19 cellular contexts compared by ENCODE assay signal in genomic region chr16:23979426-23979825, GRCh38.
"Had no signal": no experiment of that assay in that cellular context is flagged by ENCODE, and none has a peak within 500 bp of the region (broad histone marks: within the 10 kb centered on the region; RNA-seq: fewer than 3 reads in every experiment).

No MANE protein-coding gene starts in this region.

- DNase-seq: activated CD4-positive, alpha-beta memory T cell treated with anti-CD3 and anti-CD28 coated beads, Interleukin-2, amount 10 ng/mL, durations not matched to agents 7 days and 5 days; activated CD4-positive, alpha-beta T cell treated with anti-CD3 and anti-CD28 coated beads for 48 hours; activated effector memory CD4-positive, alpha-beta T cell treated with anti-CD3 and anti-CD28 coated beads, Interleukin-2, amount 50 U/mL, for 16 hours; activated naive CD4-positive, alpha-beta T cell treated with anti-CD3 and anti-CD28 coated beads, Interleukin-2, amount 10 ng/mL, durations not matched to agents 7 days and 5 days; activated T-cell treated with anti-CD3 and anti-CD28 coated beads, Interleukin-2, amount 50 U/mL, for 72 hours; adrenal gland; cerebellar nuclear complex; cortex of kidney; kidney; lower lobe of right lung; naive thymus-derived CD4-positive, alpha-beta T cell; retina; stimulated activated CD4-positive, alpha-beta T cell treated with anti-CD3 and anti-CD28 coated beads, Interleukin-2, amount 100 ng/mL, for 48 hours; stimulated activated CD8-positive, alpha-beta memory T cell treated with anti-CD3 and anti-CD28 coated beads, Interleukin-4, amount 100 ng/mL, for 48 hours; stimulated activated naive CD4-positive, alpha-beta T cell treated with Interleukin-2 at 50 U/mL for 16 hours; substantia nigra; tibial artery had no signal

- H3K4me1 ChIP-seq: adrenal gland, lower lobe of right lung, tibial artery had no signal

- H3K27ac Mint-ChIP-seq: activated CD4-positive, alpha-beta memory T cell treated with anti-CD3 and anti-CD28 coated beads, Interleukin-2, amount 10 ng/mL, durations not matched to agents 7 days and 5 days; activated naive CD4-positive, alpha-beta T cell treated with anti-CD3 and anti-CD28 coated beads, Interleukin-2, amount 10 ng/mL, durations not matched to agents 7 days and 5 days; activated T-cell treated with anti-CD3 and anti-CD28 coated beads, Interleukin-2, amount 50 U/mL, for 72 hours had no signal

- H3K36me3 Mint-ChIP-seq: activated naive CD4-positive, alpha-beta T cell treated with anti-CD3 and anti-CD28 coated beads, Interleukin-2, amount 10 ng/mL, durations not matched to agents 7 days and 5 days had no signal

- H3K4me1 Mint-ChIP-seq: neural crest cell had no signal

- H3K4me3 ChIP-seq: adrenal gland, lower lobe of right lung, tibial artery had no signal

- H3K4me3 Mint-ChIP-seq: activated CD4-positive, alpha-beta memory T cell treated with anti-CD3 and anti-CD28 coated beads, Interleukin-2, amount 10 ng/mL, durations not matched to agents 7 days and 5 days; activated naive CD4-positive, alpha-beta T cell treated with anti-CD3 and anti-CD28 coated beads, Interleukin-2, amount 10 ng/mL, durations not matched to agents 7 days and 5 days; activated T-cell treated with anti-CD3 and anti-CD28 coated beads, Interleukin-2, amount 50 U/mL, for 72 hours; naive thymus-derived CD4-positive, alpha-beta T cell; neural crest cell had no signal

- H3K36me3 ChIP-seq: adrenal gland, lower lobe of right lung, tibial artery had no signal

- H3K9me3 Mint-ChIP-seq: activated CD4-positive, alpha-beta memory T cell treated with anti-CD3 and anti-CD28 coated beads, Interleukin-2, amount 10 ng/mL, durations not matched to agents 7 days and 5 days; activated naive CD4-positive, alpha-beta T cell treated with anti-CD3 and anti-CD28 coated beads, Interleukin-2, amount 10 ng/mL, durations not matched to agents 7 days and 5 days; activated T-cell treated with anti-CD3 and anti-CD28 coated beads, Interleukin-2, amount 50 U/mL, for 72 hours; naive thymus-derived CD4-positive, alpha-beta T cell; neural crest cell had no signal

- H3K27me3 Mint-ChIP-seq: activated CD4-positive, alpha-beta memory T cell treated with anti-CD3 and anti-CD28 coated beads, Interleukin-2, amount 10 ng/mL, durations not matched to agents 7 days and 5 days; activated naive CD4-positive, alpha-beta T cell treated with anti-CD3 and anti-CD28 coated beads, Interleukin-2, amount 10 ng/mL, durations not matched to agents 7 days and 5 days; naive thymus-derived CD4-positive, alpha-beta T cell had no signal

- H3K9me3 ChIP-seq: adrenal gland, lower lobe of right lung, tibial artery had no signal

- H3K27ac ChIP-seq: adrenal gland, epithelial cell of prostate, lower lobe of right lung, tibial artery had no signal

- H3K27me3 ChIP-seq: adrenal gland, tibial artery had no signal

- ATAC-seq: lower lobe of right lung; naive thymus-derived CD4-positive, alpha-beta T cell had no signal
